8 cellular contexts compared by ENCODE assay signal in the genomic region with DNA sequence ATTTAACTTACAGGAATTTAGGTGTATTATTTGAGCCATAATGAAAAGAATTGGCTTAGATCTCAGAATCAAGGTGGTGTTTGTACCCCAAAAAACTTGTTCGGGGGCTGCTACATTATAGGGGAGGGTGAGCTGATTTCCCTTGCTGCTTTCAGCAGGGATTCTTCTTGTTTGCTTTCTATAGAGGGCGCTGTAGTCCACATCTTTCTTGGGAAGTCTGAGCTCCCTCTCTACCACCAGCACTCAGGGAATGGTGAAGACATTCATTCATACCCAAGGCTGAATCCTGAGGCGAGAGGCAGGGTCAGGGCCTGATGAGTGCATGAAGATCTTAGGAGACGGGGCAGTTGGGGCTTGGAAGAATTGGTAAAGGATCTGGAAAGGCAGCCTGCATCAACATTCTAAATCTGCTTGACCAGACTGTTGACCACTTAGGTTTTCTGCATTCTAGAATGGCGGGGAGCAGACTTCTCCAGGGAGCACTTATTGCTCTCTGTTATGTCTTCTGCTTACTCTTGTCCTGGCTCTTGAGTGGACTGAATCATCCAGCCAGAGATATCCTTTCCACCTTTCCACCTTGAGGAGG. TPM values are rescaled to one million over a fixed set of nuclear protein-coding genes. Genes with fewer than 3 reads are reported as not detected.
DNase-seq lines count a peak whose midpoint lies in the region; ATAC-seq and TF ChIP-seq lines count a peak whose summit lies in the region.

No MANE protein-coding gene starts in this region.

- H3K36me3 ChIP-seq in H7 (replicated peaks; ENCODE audit: control insufficient read depth, insufficient read depth, low read length) (no peaks in the 10 kb centered on the region; the same call in none of the 2 replicates), Peyer's patch (peaks cover 0 to 11% (median 0%) of the 10 kb centered on the region in 3 donors)

- H3K27ac ChIP-seq in Peyer's patch = no peak overlapping the region

- TF ChIP-seq CTCF in AG09319 (IDR thresholded peaks at IDR 0.05; ENCODE audit: low read depth, low read length) (peak; percentile 50), Peyer's patch (IDR thresholded peaks at IDR 0.05) (peak in 4 of 6 experiments; percentile 33 to 72 (median 64)), type B pancreatic cell (conservative IDR thresholded peaks at IDR 0.05) (peak; percentile 65)

- H3K4me3 ChIP-seq in H7 (ENCODE audit: insufficient read depth, low read depth, low read length) (no peak overlapping the region), Peyer's patch (no peak overlapping the region)

- DNase-seq in AG09319 (ENCODE audit: extremely low read depth, low read depth) (peak; percentile 11), H7 (peak; percentile 85), Peyer's patch (no peak), fibroblast of peridontal ligament (ENCODE audit: extremely low read depth) (peak; percentile 35), type B pancreatic cell (ENCODE audit: extremely low spot score, unreplicated experiment) (no peak), T-helper 17 cell (no peak)

- TF ChIP-seq POLR2A in Peyer's patch (IDR thresholded peaks at IDR 0.05) = no peak

- H3K27me3 Mint-ChIP-seq in type B pancreatic cell = no peaks in the 10 kb centered on the region
- peaks cover 60% of the 10 kb centered on the region for H3K27me3 Mint-ChIP-seq in T-helper 17 cell

- no peak for ATAC-seq in GM18517 (IDR thresholded peaks at IDR 0.05; ENCODE audit: unreplicated experiment)
- no peak for ATAC-seq in T-helper 17 cell
- no peak for ATAC-seq in HG02759 (IDR thresholded peaks at IDR 0.05; ENCODE audit: unreplicated experiment)

- peaks cover 27% of the 10 kb centered on the region for H3K36me3 Mint-ChIP-seq in type B pancreatic cell
- H3K36me3 Mint-ChIP-seq in T-helper 17 cell (ENCODE audit: low read depth) = peaks cover 5% of the 10 kb centered on the region

- no peak overlapping the region for H3K4me3 Mint-ChIP-seq in type B pancreatic cell
- H3K4me3 Mint-ChIP-seq in T-helper 17 cell = no peak overlapping the region

- no peaks in the 10 kb centered on the region for H3K4me1 ChIP-seq in Peyer's patch

- no peaks in the 10 kb centered on the region for H3K9me3 Mint-ChIP-seq in type B pancreatic cell

- H3K27me3 ChIP-seq in H7 (ENCODE audit: control insufficient read depth, insufficient read depth, low read length) (no peaks in the 10 kb centered on the region), Peyer's patch (no peaks in the 10 kb centered on the region)

- no peaks in the 10 kb centered on the region for H3K9me3 ChIP-seq in Peyer's patch
- no peaks in the 10 kb centered on the region for H3K9me3 ChIP-seq in T-helper 17 cell (ENCODE audit: control insufficient read depth, low read length, poor library complexity, severe bottlenecking)

- H3K4me1 Mint-ChIP-seq in type B pancreatic cell (ENCODE audit: unreplicated experiment) (peaks cover 13% of the 10 kb centered on the region), T-helper 17 cell (no peaks in the 10 kb centered on the region)

- H3K27ac Mint-ChIP-seq in type B pancreatic cell (peak overlapping the region; percentile 18), T-helper 17 cell (no peak overlapping the region)

RNA-seq across cellular contexts. Expression of gene SPATA46, which starts 18.9 kb away (rescaled TPM):
- not detected in 2 replicates for total RNA-seq in H7 (2014; rRNA removed; shearing (Covaris generic))
- not detected for total RNA-seq in Peyer's patch
- not detected in 2 replicates for total RNA-seq in type B pancreatic cell (ENCODE audit: low replicate concordance)
- total RNA-seq in T-helper 17 cell = not detected

RNA-seq across cellular contexts. Expression of gene C1orf226, which starts 23.8 kb away (rescaled TPM):
- 9.3 and 13.4 TPM in 2 replicates for total RNA-seq in H7 (2014; rRNA removed; shearing (Covaris generic))
- total RNA-seq in Peyer's patch (10 to 100 TPM in 3 of 4 donors, 1 to 10 TPM in 1; 5.0 to 36.8 (median 26.2) TPM), type B pancreatic cell (ENCODE audit: low replicate concordance) (12.6 and 15.8 TPM in 2 replicates), T-helper 17 cell (not detected)

RNA-seq across cellular contexts. Expression of gene SH2D1B, which starts 54.2 kb away (rescaled TPM):
- not detected in 2 replicates for total RNA-seq in H7 (2014; rRNA removed; shearing (Covaris generic))
- 1 to 10 TPM in 2 of 4 donors, under 1 TPM in 1, not detected in 1; 0.76 to 1.9 (median 1.3) TPM for total RNA-seq in Peyer's patch
- total RNA-seq in type B pancreatic cell (ENCODE audit: low replicate concordance) = not detected in 2 replicates
- total RNA-seq in T-helper 17 cell = under 1 TPM; 0.13 to 0.22 TPM

Comparison
In these comparisons a context has a peak if more than half of its experiments do, and no peak if none do; other contexts are left out.
1. DNase-seq: peak in AG09319 (single experiment), H7 (single experiment) and fibroblast of peridontal ligament (single experiment); none in Peyer's patch (0 of 3), type B pancreatic cell (single experiment) and T-helper 17 cell (0 of 3).
2. RNA of gene C1orf226, which starts 23.8 kb away (total RNA-seq): 5.0 to 36.8 TPM in Peyer's patch, 9.3 to 13.4 TPM in H7 and 12.6 to 15.8 TPM in type B pancreatic cell; not detected in T-helper 17 cell; every median in the first group is over 4 times any median in the second.
3. Peak in every context shown above with its lines, with median percentiles within 50 percentile points of each other: CTCF ChIP-seq.